Comparison of ENCODE assay signal across 1 cellular context in genomic region chr1:160210563-160210962, GRCh38.
TF ChIP-seq lines count a peak whose summit lies in the region.

No MANE protein-coding gene starts in this region.

TF ChIP-seq in H1, 55 proteins besides CTCF, POLR2A, EP300 and RAD21:
- no peak for TF ChIP-seq KDM4A (IDR thresholded peaks at IDR 0.05; ENCODE audit: low read depth, low read length, severe bottlenecking)
- TF ChIP-seq KDM1A (IDR thresholded peaks at IDR 0.05; ENCODE audit: borderline replicate concordance, low read length), result no peak
TF ChIP-seq in H1: peak in this region for 0.
